Comparison of ENCODE assay signal across 7 cellular contexts in the genomic region with DNA sequence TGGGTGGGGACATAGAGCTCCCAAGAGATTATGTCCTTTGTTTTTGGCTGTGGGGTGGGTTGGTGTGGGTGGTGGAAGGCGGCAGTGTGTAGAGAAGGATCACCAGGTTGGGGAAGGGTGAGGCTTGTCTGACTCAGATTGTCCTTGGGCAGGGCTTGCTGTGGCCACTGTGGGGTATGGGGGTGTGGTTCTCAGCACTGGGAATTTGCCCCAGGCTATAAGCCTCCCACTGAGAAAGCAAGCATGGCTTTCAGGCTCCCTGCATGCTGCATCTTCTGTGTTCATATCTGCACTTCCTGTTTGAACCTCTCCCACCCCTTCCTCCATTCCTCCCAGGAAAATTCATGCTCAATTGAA. TPM values are rescaled to one million over a fixed set of nuclear protein-coding genes. Genes with fewer than 3 reads are reported as not detected.
DNase-seq lines count a peak whose midpoint lies in the region; ATAC-seq and TF ChIP-seq lines count a peak whose summit lies in the region.

No MANE protein-coding gene starts in this region.

- ATAC-seq in GM19023 (IDR thresholded peaks at IDR 0.05; ENCODE audit: unreplicated experiment) = peak; percentile 31
- peak; percentile 88 for ATAC-seq in mucosa of descending colon

- no peaks in the 10 kb centered on the region for H3K36me3 ChIP-seq in mucosa of descending colon (ENCODE audit: low read depth)

- DNase-seq in M059J (ENCODE audit: low read depth) (peak; percentile 97), astrocyte of the spinal cord (ENCODE audit: low read depth, low spot score) (peak; percentile 87), mucosa of descending colon (peak; percentile 53 to 60 (median 57)), GM19238 (ENCODE audit: insufficient read length, low spot score) (no peak), hippocampal formation (lab: John Stamatoyannopoulos, UW) (no peak), medulla oblongata (ENCODE audit: extremely low spot score) (no peak)

- H3K9me3 ChIP-seq in mucosa of descending colon = no peaks in the 10 kb centered on the region

- peaks cover 23% of the 10 kb centered on the region for H3K4me1 ChIP-seq in mucosa of descending colon (ENCODE audit: low read depth)

- no peak overlapping the region for H3K4me3 ChIP-seq in astrocyte of the spinal cord (ENCODE audit: low read depth, low read length)
- no peak overlapping the region for H3K4me3 ChIP-seq in mucosa of descending colon

- in situ Hi-C loops in astrocyte of the spinal cord (cut with HindIII; ENCODE audit: low sequenced_read_pairs) = no loop called here

- TF ChIP-seq CTCF in astrocyte of the spinal cord (IDR thresholded peaks at IDR 0.05; ENCODE audit: low read depth, low read length) (no peak), mucosa of descending colon (IDR thresholded peaks at IDR 0.05) (no peak)

- intact Hi-C loops in mucosa of descending colon (cut with DNase I, micrococcal nuclease) = no loop called here

RNA-seq across cellular contexts. Expression of a gene that starts 34.9 kb away (rescaled TPM):
- 29.0 and 34.6 TPM in 2 replicates for total RNA-seq in M059J (2014; rRNA removed; shearing (Covaris generic))
- total RNA-seq in mucosa of descending colon = 10 to 100 TPM; 15.9 to 29.7 (median 27.2) TPM

Comparison
In these comparisons a context has a peak if more than half of its experiments do, and no peak if none do; other contexts are left out.
1. DNase-seq: peak in M059J (single experiment), astrocyte of the spinal cord (single experiment) and mucosa of descending colon (3 of 3); none in GM19238 (single experiment), hippocampal formation (0 of 2) and medulla oblongata (single experiment).